ENCODE assay signal across 17 cellular contexts in genomic region chr11:90855531-90855930, GRCh38.
"Had no signal": no experiment of that assay in that cellular context is flagged by ENCODE, and none has a peak within 500 bp of the region (broad histone marks: within the 10 kb centered on the region; RNA-seq: fewer than 3 reads in every experiment).

No MANE protein-coding gene starts in this region.

- DNase-seq: KBM-7, MG63, NCI-H1092 treated with DMSO at 0.1 percent for 48 hours, NCI-H1417, NCI-H1436 treated with DMSO at 0.1 percent for 48 hours, NCI-H1694, NCI-H187 treated with DMSO at 0.1 percent for 48 hours, NCI-H2029 treated with DMSO at 0.1 percent for 48 hours, NCI-H2171 treated with DMSO at 0.1 percent for 48 hours, NCI-H524, NCI-H526 treated with DMSO at 0.1 percent for 48 hours, NCI-H774, Right ventricle myocardium superior, RPMI8226, SIG-M5 had no signal

- H3K27me3 ChIP-seq: MG63, SJSA1 had no signal

- H3K9me3 ChIP-seq: MG63, SJSA1 had no signal

- H3K27ac ChIP-seq: HL-60, SJSA1 had no signal

- H3K36me3 ChIP-seq: MG63, SJSA1 had no signal

- H3K4me1 ChIP-seq: SJSA1 had no signal

- H3K4me3 ChIP-seq: MG63, SJSA1 had no signal
